8 cellular contexts compared by ENCODE assay signal in the genomic region with DNA sequence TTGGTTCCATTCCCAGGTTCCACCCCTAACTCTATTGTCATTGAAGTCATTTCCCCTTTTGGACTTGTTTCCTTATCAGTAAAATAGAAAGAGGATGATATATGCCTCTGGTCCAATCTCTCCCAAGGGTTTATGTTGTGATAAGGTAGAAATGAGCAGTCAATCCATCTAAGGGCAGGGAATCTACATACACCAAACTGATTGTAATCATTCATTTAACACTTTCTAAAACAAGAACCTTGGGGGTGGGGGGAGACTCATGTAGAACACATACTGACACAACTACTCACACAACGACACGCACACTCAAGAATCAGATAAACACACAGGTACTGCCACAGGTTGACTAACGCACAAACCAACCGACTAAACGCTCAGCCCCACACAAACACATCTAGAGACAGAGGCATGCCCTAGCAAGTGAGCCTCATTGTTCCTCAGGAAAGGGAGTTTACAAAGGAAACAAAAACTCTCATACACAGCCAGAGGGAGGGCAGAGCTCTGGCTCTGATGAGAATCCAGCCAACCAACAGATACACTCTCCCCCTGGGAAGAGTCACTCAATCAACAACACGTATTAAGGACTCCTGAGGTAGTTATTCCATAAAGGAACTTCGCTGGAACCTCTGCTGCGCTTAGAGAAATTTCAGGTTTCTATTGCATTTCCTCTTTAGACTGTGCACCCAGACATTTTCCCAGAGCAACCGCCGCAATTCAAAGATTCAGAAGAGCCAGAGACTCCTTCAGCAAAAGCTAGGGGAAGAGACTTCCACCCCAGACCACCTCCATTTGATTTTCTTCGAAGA. TPM values are rescaled to one million over a fixed set of nuclear protein-coding genes. Genes with fewer than 3 reads are reported as not detected.
A peak's percentile ranks its signal among the peaks of the same experiment; 100 is the strongest.
DNase-seq lines count a peak whose midpoint lies in the region; ATAC-seq, FAIRE-seq and TF ChIP-seq lines count a peak whose summit lies in the region.

No MANE protein-coding gene starts in this region.

- no peaks in the 10 kb centered on the region for H3K36me3 ChIP-seq in iPS-15b (ENCODE audit: control insufficient read depth, insufficient read depth, low read length)

- H3K27me3 Mint-ChIP-seq in activated naive CD8-positive, alpha-beta T cell treated with anti-CD3 and anti-CD28 coated beads, Interleukin-2, amount 10 ng/mL, durations not matched to agents 7 days and 5 days: no peaks in the 10 kb centered on the region
- H3K27me3 Mint-ChIP-seq in stimulated activated memory B cell treated with anti-CD40 and anti-IgM and Interleukin-4, amounts not matched to agents 10 μg/mL and 1 μg/mL and 100 μg/mL, for 72 hours: no peaks in the 10 kb centered on the region

- DNase-seq in activated naive CD8-positive, alpha-beta T cell treated with anti-CD3 and anti-CD28 coated beads, Interleukin-2, amount 10 ng/mL, durations not matched to agents 7 days and 5 days: no peak
- DNase-seq in cortex of kidney (lab: John Stamatoyannopoulos, UW) (no peak), RCC 7860 (ENCODE audit: low spot score) (no peak)

- FAIRE-seq in RCC 7860 (lab: Jason Lieb, UNC): no peak

- no peaks in the 10 kb centered on the region for H3K9me3 Mint-ChIP-seq in activated naive CD8-positive, alpha-beta T cell treated with anti-CD3 and anti-CD28 coated beads, Interleukin-2, amount 10 ng/mL, durations not matched to agents 7 days and 5 days
- no peaks in the 10 kb centered on the region for H3K9me3 Mint-ChIP-seq in stimulated activated memory B cell treated with anti-CD40 and anti-IgM and Interleukin-4, amounts not matched to agents 10 μg/mL and 1 μg/mL and 100 μg/mL, for 72 hours

- peak overlapping the region; percentile 95 for H3K9ac ChIP-seq in iPS-15b (ENCODE audit: low read depth, low read length)

- ATAC-seq in activated naive CD8-positive, alpha-beta T cell treated with anti-CD3 and anti-CD28 coated beads, Interleukin-2, amount 10 ng/mL, durations not matched to agents 7 days and 5 days (ENCODE audit: low read depth): no peak
- ATAC-seq in stimulated activated memory B cell treated with anti-CD40 and anti-IgM and Interleukin-4, amounts not matched to agents 10 μg/mL and 1 μg/mL and 100 μg/mL, for 72 hours: no peak
- no peak for ATAC-seq in HG03139 (IDR thresholded peaks at IDR 0.05; ENCODE audit: unreplicated experiment)

- peak overlapping the region; percentile 97 for H3K4me3 Mint-ChIP-seq in activated naive CD8-positive, alpha-beta T cell treated with anti-CD3 and anti-CD28 coated beads, Interleukin-2, amount 10 ng/mL, durations not matched to agents 7 days and 5 days
- peak overlapping the region; percentile 87 for H3K4me3 Mint-ChIP-seq in stimulated activated memory B cell treated with anti-CD40 and anti-IgM and Interleukin-4, amounts not matched to agents 10 μg/mL and 1 μg/mL and 100 μg/mL, for 72 hours

- H3K9me3 ChIP-seq in iPS-15b (ENCODE audit: control insufficient read depth, insufficient read depth, low read length): no peaks in the 10 kb centered on the region

- TF ChIP-seq EP300 in Ishikawa (IDR thresholded peaks at IDR 0.05; ENCODE audit: borderline replicate concordance): no peak

- H3K27me3 ChIP-seq in iPS-15b (ENCODE audit: control insufficient read depth, insufficient read depth, low read length): no peaks in the 10 kb centered on the region

- TF ChIP-seq RAD21 in Ishikawa (IDR thresholded peaks at IDR 0.05; ENCODE audit: low read depth): no peak

- peaks cover 21% of the 10 kb centered on the region for H3K4me1 ChIP-seq in iPS-15b (ENCODE audit: control insufficient read depth, insufficient read depth, low read length)

- peak overlapping the region; percentile 79 for H3K27ac Mint-ChIP-seq in activated naive CD8-positive, alpha-beta T cell treated with anti-CD3 and anti-CD28 coated beads, Interleukin-2, amount 10 ng/mL, durations not matched to agents 7 days and 5 days
- peak overlapping the region; percentile 88 for H3K27ac Mint-ChIP-seq in stimulated activated memory B cell treated with anti-CD40 and anti-IgM and Interleukin-4, amounts not matched to agents 10 μg/mL and 1 μg/mL and 100 μg/mL, for 72 hours

- POLR2A ChIA-PET in activated naive CD8-positive, alpha-beta T cell treated with anti-CD3 and anti-CD28 coated beads, Interleukin-2, amount 10 ng/mL, durations not matched to agents 7 days and 5 days (lab: Charles Lee): interaction anchor here (0.5 to 2.6 kb wide), 9 partner anchors 18 to 758 kb away, joined by 3 to 32 read pairs (median 8); a partner anchor contains a TSS

- H3K4me3 ChIP-seq in GM08714 (ENCODE audit: low read length) (peak overlapping the region; percentile 71), iPS-15b (ENCODE audit: low read depth, low read length) (peak overlapping the region; percentile 100)

- H3K4me1 Mint-ChIP-seq in activated naive CD8-positive, alpha-beta T cell treated with anti-CD3 and anti-CD28 coated beads, Interleukin-2, amount 10 ng/mL, durations not matched to agents 7 days and 5 days: peaks cover 29% of the 10 kb centered on the region
- H3K4me1 Mint-ChIP-seq in stimulated activated memory B cell treated with anti-CD40 and anti-IgM and Interleukin-4, amounts not matched to agents 10 μg/mL and 1 μg/mL and 100 μg/mL, for 72 hours: peaks cover 45% of the 10 kb centered on the region

- peaks cover 5% of the 10 kb centered on the region for H3K36me3 Mint-ChIP-seq in activated naive CD8-positive, alpha-beta T cell treated with anti-CD3 and anti-CD28 coated beads, Interleukin-2, amount 10 ng/mL, durations not matched to agents 7 days and 5 days
- H3K36me3 Mint-ChIP-seq in stimulated activated memory B cell treated with anti-CD40 and anti-IgM and Interleukin-4, amounts not matched to agents 10 μg/mL and 1 μg/mL and 100 μg/mL, for 72 hours: no peaks in the 10 kb centered on the region

TF ChIP-seq in Ishikawa, 13 proteins besides CTCF, POLR2A, EP300 and RAD21:
- TF ChIP-seq, protein P1, sequence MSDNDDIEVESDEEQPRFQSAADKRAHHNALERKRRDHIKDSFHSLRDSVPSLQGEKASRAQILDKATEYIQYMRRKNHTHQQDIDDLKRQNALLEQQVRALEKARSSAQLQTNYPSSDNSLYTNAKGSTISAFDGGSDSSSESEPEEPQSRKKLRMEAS (IDR thresholded peaks at IDR 0.05): no peak
- TF ChIP-seq, protein P2, sequence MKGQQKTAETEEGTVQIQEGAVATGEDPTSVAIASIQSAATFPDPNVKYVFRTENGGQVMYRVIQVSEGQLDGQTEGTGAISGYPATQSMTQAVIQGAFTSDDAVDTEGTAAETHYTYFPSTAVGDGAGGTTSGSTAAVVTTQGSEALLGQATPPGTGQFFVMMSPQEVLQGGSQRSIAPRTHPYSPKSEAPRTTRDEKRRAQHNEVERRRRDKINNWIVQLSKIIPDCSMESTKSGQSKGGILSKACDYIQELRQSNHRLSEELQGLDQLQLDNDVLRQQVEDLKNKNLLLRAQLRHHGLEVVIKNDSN (IDR thresholded peaks at IDR 0.05): no peak
- TF ChIP-seq, protein P3, sequence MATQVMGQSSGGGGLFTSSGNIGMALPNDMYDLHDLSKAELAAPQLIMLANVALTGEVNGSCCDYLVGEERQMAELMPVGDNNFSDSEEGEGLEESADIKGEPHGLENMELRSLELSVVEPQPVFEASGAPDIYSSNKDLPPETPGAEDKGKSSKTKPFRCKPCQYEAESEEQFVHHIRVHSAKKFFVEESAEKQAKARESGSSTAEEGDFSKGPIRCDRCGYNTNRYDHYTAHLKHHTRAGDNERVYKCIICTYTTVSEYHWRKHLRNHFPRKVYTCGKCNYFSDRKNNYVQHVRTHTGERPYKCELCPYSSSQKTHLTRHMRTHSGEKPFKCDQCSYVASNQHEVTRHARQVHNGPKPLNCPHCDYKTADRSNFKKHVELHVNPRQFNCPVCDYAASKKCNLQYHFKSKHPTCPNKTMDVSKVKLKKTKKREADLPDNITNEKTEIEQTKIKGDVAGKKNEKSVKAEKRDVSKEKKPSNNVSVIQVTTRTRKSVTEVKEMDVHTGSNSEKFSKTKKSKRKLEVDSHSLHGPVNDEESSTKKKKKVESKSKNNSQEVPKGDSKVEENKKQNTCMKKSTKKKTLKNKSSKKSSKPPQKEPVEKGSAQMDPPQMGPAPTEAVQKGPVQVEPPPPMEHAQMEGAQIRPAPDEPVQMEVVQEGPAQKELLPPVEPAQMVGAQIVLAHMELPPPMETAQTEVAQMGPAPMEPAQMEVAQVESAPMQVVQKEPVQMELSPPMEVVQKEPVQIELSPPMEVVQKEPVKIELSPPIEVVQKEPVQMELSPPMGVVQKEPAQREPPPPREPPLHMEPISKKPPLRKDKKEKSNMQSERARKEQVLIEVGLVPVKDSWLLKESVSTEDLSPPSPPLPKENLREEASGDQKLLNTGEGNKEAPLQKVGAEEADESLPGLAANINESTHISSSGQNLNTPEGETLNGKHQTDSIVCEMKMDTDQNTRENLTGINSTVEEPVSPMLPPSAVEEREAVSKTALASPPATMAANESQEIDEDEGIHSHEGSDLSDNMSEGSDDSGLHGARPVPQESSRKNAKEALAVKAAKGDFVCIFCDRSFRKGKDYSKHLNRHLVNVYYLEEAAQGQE (IDR thresholded peaks at IDR 0.05; ENCODE audit: low read depth): no peak
- TF ChIP-seq TCF12 (IDR thresholded peaks at IDR 0.05; ENCODE audit: low read depth) (no peak), YY1 (IDR thresholded peaks at IDR 0.05; ENCODE audit: low read depth) (0 out of 2 replicates have a peak, but pooled peaks have one; percentile 6), EGR1 (IDR thresholded peaks at IDR 0.05) (no peak), CREB1 (IDR thresholded peaks at IDR 0.05; ENCODE audit: low read depth) (no peak)

RNA-seq across cellular contexts. Expression of a gene that starts 1.0 kb away (rescaled TPM):
- total RNA-seq in activated naive CD8-positive, alpha-beta T cell treated with anti-CD3 and anti-CD28 coated beads, Interleukin-2, amount 10 ng/mL, durations not matched to agents 7 days and 5 days: 10 to 100 TPM; 28.5 to 35.9 TPM

RNA-seq across cellular contexts. Expression of a gene that starts 18.8 kb away (rescaled TPM):
- 10 to 100 TPM; 81.7 to 84.9 TPM for total RNA-seq in activated naive CD8-positive, alpha-beta T cell treated with anti-CD3 and anti-CD28 coated beads, Interleukin-2, amount 10 ng/mL, durations not matched to agents 7 days and 5 days

RNA-seq across cellular contexts. Expression of a gene that starts 25.8 kb away (rescaled TPM):
- total RNA-seq in activated naive CD8-positive, alpha-beta T cell treated with anti-CD3 and anti-CD28 coated beads, Interleukin-2, amount 10 ng/mL, durations not matched to agents 7 days and 5 days: 10 to 100 TPM; 93.0 to 96.3 TPM

RNA-seq across cellular contexts. Expression of a gene that starts 49.7 kb away (rescaled TPM):
- 100 to 1,000 TPM; 260 to 273 TPM for total RNA-seq in activated naive CD8-positive, alpha-beta T cell treated with anti-CD3 and anti-CD28 coated beads, Interleukin-2, amount 10 ng/mL, durations not matched to agents 7 days and 5 days
